1 cellular context compared by ENCODE assay signal in genomic region chr2:203656522-203657287, GRCh38.
TF ChIP-seq lines count a peak whose summit lies in the region.

No MANE protein-coding gene starts in this region.

TF ChIP-seq in HepG2, 621 proteins besides CTCF, POLR2A, EP300 and RAD21 (continued from another document and continues in another):
- TF ChIP-seq FOXA3 (CRISPR knock-in tag; IDR thresholded peaks at IDR 0.05) (peak; percentile 92), PHB2 (IDR thresholded peaks at IDR 0.05; ENCODE audit: partially characterized antibody) (no peak), CCDC6 (CRISPR knock-in tag; IDR thresholded peaks at IDR 0.05) (peak; percentile 82; the same call in 1 of the 2 replicates), E2F1 (CRISPR knock-in tag; IDR thresholded peaks at IDR 0.05) (peak; percentile 57; the same call in 1 of the 2 replicates), ZBTB7A (CRISPR knock-in tag; IDR thresholded peaks at IDR 0.05) (0 out of 2 replicates have a peak, but pooled peaks have one; percentile 37), SSRP1 (CRISPR knock-in tag; IDR thresholded peaks at IDR 0.05) (peak; percentile 73; the same call in 1 of the 2 replicates), MAX (IDR thresholded peaks at IDR 0.05) (peak; percentile 89), NFIC (IDR thresholded peaks at IDR 0.05; ENCODE audit: low read length) (peak; percentile 28; the same call in 1 of the 2 replicates), ZFP1 (CRISPR knock-in tag; IDR thresholded peaks at IDR 0.05) (0 out of 2 replicates have a peak, but pooled peaks have one; percentile 30), RXRB (CRISPR knock-in tag; IDR thresholded peaks at IDR 0.05; ENCODE audit: borderline replicate concordance) (peak; percentile 80), ZHX2 (IDR thresholded peaks at IDR 0.05; ENCODE audit: low read depth) (0 out of 2 replicates have a peak, but pooled peaks have one; percentile 8), ZHX2 (CRISPR knock-in tag; IDR thresholded peaks at IDR 0.05; ENCODE audit: borderline replicate concordance) (no peak), ZNF766 (CRISPR knock-in tag; IDR thresholded peaks at IDR 0.05; ENCODE audit: borderline replicate concordance) (no peak), ATF4 (CRISPR knock-in tag; IDR thresholded peaks at IDR 0.05) (peak; percentile 76 to 99; a peak in 3 of 4 replicates), HHEX (CRISPR knock-in tag; IDR thresholded peaks at IDR 0.05) (0 out of 2 replicates have a peak, but pooled peaks have one; percentile 27), TFE3 (CRISPR knock-in tag; IDR thresholded peaks at IDR 0.05) (peak; percentile 50), ZNF333 (CRISPR knock-in tag; IDR thresholded peaks at IDR 0.05; ENCODE audit: borderline replicate concordance) (no peak), KLF16 (CRISPR knock-in tag; IDR thresholded peaks at IDR 0.05) (peak in 1 of 2 experiments; percentile 92; a peak in 2 of 4 replicates), FOXA1 (IDR thresholded peaks at IDR 0.05) (no peak), FOXA1 (CRISPR knock-in tag; IDR thresholded peaks at IDR 0.05) (peak; percentile 94), ZNF121 (CRISPR knock-in tag; IDR thresholded peaks at IDR 0.05) (peak; percentile 43; the same call in 1 of the 2 replicates), ZNF441 (CRISPR knock-in tag; IDR thresholded peaks at IDR 0.05; ENCODE audit: borderline replicate concordance) (peak; percentile 46; the same call in 1 of the 2 replicates), ZBED4 (CRISPR knock-in tag; IDR thresholded peaks at IDR 0.05; ENCODE audit: borderline replicate concordance) (0 out of 2 replicates have a peak, but pooled peaks have one; percentile 17), YEATS2 (CRISPR knock-in tag; IDR thresholded peaks at IDR 0.05; ENCODE audit: borderline replicate concordance) (peak; percentile 72; the same call in 1 of the 2 replicates), MNT (IDR thresholded peaks at IDR 0.05) (peak; percentile 18; the same call in 1 of the 2 replicates), ZNF263 (CRISPR knock-in tag; IDR thresholded peaks at IDR 0.05) (no peak), ZNF83 (CRISPR knock-in tag; IDR thresholded peaks at IDR 0.05; ENCODE audit: borderline replicate concordance) (no peak), PPARG (CRISPR knock-in tag; conservative IDR thresholded peaks at IDR 0.05) (peak; percentile 50; the same call in 1 of the 2 replicates), ZNF547 (CRISPR knock-in tag; IDR thresholded peaks at IDR 0.05) (peak; percentile 19; the same call in 1 of the 2 replicates), PREB (CRISPR knock-in tag; IDR thresholded peaks at IDR 0.05) (no peak), ARID3A (IDR thresholded peaks at IDR 0.05; ENCODE audit: low read depth, low read length) (peak; percentile 88), ZNF780A (CRISPR knock-in tag; IDR thresholded peaks at IDR 0.05) (peak; percentile 85; the same call in 1 of the 2 replicates), ZBTB39 (CRISPR knock-in tag; IDR thresholded peaks at IDR 0.05) (0 out of 2 replicates have a peak, but pooled peaks have one; percentile 47)
